ENCODE assay signal across 10 cellular contexts in the genomic region with DNA sequence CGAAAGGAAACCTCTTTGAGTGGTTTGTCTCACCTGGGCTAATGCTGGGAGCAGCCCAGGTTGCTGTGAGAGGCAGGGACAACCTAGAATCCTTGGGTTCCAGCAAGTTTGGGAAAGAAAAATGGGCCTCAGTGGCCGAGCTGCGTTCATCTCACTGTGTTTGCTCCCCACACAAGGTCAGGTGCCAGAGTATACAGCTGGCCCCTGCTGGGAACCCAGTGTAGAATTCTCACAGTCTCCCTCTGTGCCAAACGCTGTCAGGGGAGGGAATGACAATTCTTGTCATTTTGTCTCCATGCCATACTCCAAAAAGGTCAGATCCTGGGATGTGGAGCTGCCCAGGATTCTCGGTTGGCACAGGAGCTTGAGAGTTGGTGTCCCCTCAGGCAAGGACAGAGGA. TPM values are rescaled to one million over a fixed set of nuclear protein-coding genes. Genes with fewer than 3 reads are reported as not detected.
DNase-seq lines count a peak whose midpoint lies in the region; ATAC-seq and TF ChIP-seq lines count a peak whose summit lies in the region.
"Had no signal": no experiment of that assay in that cellular context is flagged by ENCODE, and none has a peak within 500 bp of the region (broad histone marks: within the 10 kb centered on the region; RNA-seq: fewer than 3 reads in every experiment).

No MANE protein-coding gene starts in this region.

- DNase-seq in activated CD8-positive, alpha-beta memory T cell treated with anti-CD3 and anti-CD28 coated beads, Interleukin-2, amount 10 ng/mL, durations not matched to agents 7 days and 5 days, result no peak
- no peak for DNase-seq in activated CD8-positive, alpha-beta memory T cell treated with anti-CD3 and anti-CD28 coated beads, Interleukin-2, amount 50 U/mL, for 48 hours
- no peak for DNase-seq in activated T-helper 2 cell treated with anti-CD3 and anti-CD28 coated beads, Interferon-gamma antibody, Interleukin-2, Interleukin-4, amounts not matched to agents 10 μg/mL and 5 μg/mL and 100 μg/mL, durations not matched to agents 14 hours and 24 hours and 36 hours (ENCODE audit: low spot score)
- no peak for DNase-seq in hepatocyte (ENCODE audit: low spot score)
- DNase-seq in cerebellar nuclear complex (lab: John Stamatoyannopoulos, UW), result no peak
- no peak for DNase-seq in brain microvascular endothelial cell

- peak overlapping the region; percentile 25 for H3K27ac Mint-ChIP-seq in activated CD8-positive, alpha-beta memory T cell treated with anti-CD3 and anti-CD28 coated beads, Interleukin-2, amount 10 ng/mL, durations not matched to agents 7 days and 5 days
- H3K27ac Mint-ChIP-seq in activated T-helper 2 cell treated with anti-CD3 and anti-CD28 coated beads, Interferon-gamma antibody, Interleukin-2, Interleukin-4, amounts not matched to agents 10 μg/mL and 5 μg/mL and 100 μg/mL, durations not matched to agents 14 hours and 24 hours and 36 hours, result no peak overlapping the region

- no peak for ATAC-seq in activated CD8-positive, alpha-beta memory T cell treated with anti-CD3 and anti-CD28 coated beads, Interleukin-2, amount 10 ng/mL, durations not matched to agents 7 days and 5 days
- ATAC-seq in GM19395 (IDR thresholded peaks at IDR 0.05; ENCODE audit: unreplicated experiment), result no peak

- H4K20me1 ChIP-seq in hepatocyte (ENCODE audit: insufficient read depth, poor library complexity, severe bottlenecking), result peaks cover 11% of the 10 kb centered on the region

- H3K4me1 ChIP-seq in hepatocyte (ENCODE audit: insufficient read depth), result peaks cover 14% of the 10 kb centered on the region
- H3K4me1 ChIP-seq in subcutaneous abdominal adipose tissue (ENCODE audit: control insufficient read depth in 5 of 5, insufficient read depth in 5 of 5, low read length in 5 of 5), result peaks cover 9 to 58% (median 51%) of the 10 kb centered on the region in 5 donors

- H3K4me1 Mint-ChIP-seq in activated CD8-positive, alpha-beta memory T cell treated with anti-CD3 and anti-CD28 coated beads, Interleukin-2, amount 10 ng/mL, durations not matched to agents 7 days and 5 days, result peaks cover 69% of the 10 kb centered on the region
- H3K4me1 Mint-ChIP-seq in activated T-helper 2 cell treated with anti-CD3 and anti-CD28 coated beads, Interferon-gamma antibody, Interleukin-2, Interleukin-4, amounts not matched to agents 10 μg/mL and 5 μg/mL and 100 μg/mL, durations not matched to agents 14 hours and 24 hours and 36 hours (ENCODE audit: low read depth), result peaks cover 48% of the 10 kb centered on the region

- H3K9me3 ChIP-seq in hepatocyte (ENCODE audit: low read depth), result no peaks in the 10 kb centered on the region
- no peaks in the 10 kb centered on the region for H3K9me3 ChIP-seq in subcutaneous abdominal adipose tissue (ENCODE audit: control insufficient read depth in 5 of 5, low read length in 5 of 5)

- H3K36me3 Mint-ChIP-seq in activated CD8-positive, alpha-beta memory T cell treated with anti-CD3 and anti-CD28 coated beads, Interleukin-2, amount 10 ng/mL, durations not matched to agents 7 days and 5 days, result peaks cover 3% of the 10 kb centered on the region
- peaks cover 29% of the 10 kb centered on the region for H3K36me3 Mint-ChIP-seq in activated T-helper 2 cell treated with anti-CD3 and anti-CD28 coated beads, Interferon-gamma antibody, Interleukin-2, Interleukin-4, amounts not matched to agents 10 μg/mL and 5 μg/mL and 100 μg/mL, durations not matched to agents 14 hours and 24 hours and 36 hours (ENCODE audit: low read depth)

- H3K36me3 ChIP-seq in hepatocyte (replicated peaks; ENCODE audit: insufficient read depth, low read depth), result no peaks in the 10 kb centered on the region
- peaks cover 0 to 19% (median 10%) of the 10 kb centered on the region in 5 donors for H3K36me3 ChIP-seq in subcutaneous abdominal adipose tissue (ENCODE audit: control insufficient read depth in 5 of 5, insufficient read depth in 5 of 5, low read length in 5 of 5)
- H3K36me3 ChIP-seq in brain microvascular endothelial cell (replicated peaks), result no peaks in the 10 kb centered on the region

- in situ Hi-C loops in brain microvascular endothelial cell (cut with HindIII; ENCODE audit: low pct_ligation_motif_present, low sequenced_read_pairs), result no loop called here

- WGBS in hepatocyte (ENCODE audit: low lambda C conversion rate, missing lambda C conversion rate), result 85% methylated on average over 5 of the region's 5 CpGs

- no peaks in the 10 kb centered on the region for H3K9me3 Mint-ChIP-seq in activated CD8-positive, alpha-beta memory T cell treated with anti-CD3 and anti-CD28 coated beads, Interleukin-2, amount 10 ng/mL, durations not matched to agents 7 days and 5 days (ENCODE audit: low read depth)
- no peaks in the 10 kb centered on the region for H3K9me3 Mint-ChIP-seq in activated T-helper 2 cell treated with anti-CD3 and anti-CD28 coated beads, Interferon-gamma antibody, Interleukin-2, Interleukin-4, amounts not matched to agents 10 μg/mL and 5 μg/mL and 100 μg/mL, durations not matched to agents 14 hours and 24 hours and 36 hours

- TF ChIP-seq CTCF in hepatocyte (IDR thresholded peaks at IDR 0.05; ENCODE audit: poor library complexity) (no peak), brain microvascular endothelial cell (IDR thresholded peaks at IDR 0.05; ENCODE audit: low read depth, low read length, missing control alignments) (no peak)

- no peaks in the 10 kb centered on the region for H3K9me2 ChIP-seq in hepatocyte (replicated peaks; ENCODE audit: insufficient read depth)

- intact Hi-C loops in activated T-helper 2 cell treated with anti-CD3 and anti-CD28 coated beads, Interferon-gamma antibody, Interleukin-2, Interleukin-4, amounts not matched to agents 10 μg/mL and 5 μg/mL and 100 μg/mL, durations not matched to agents 14 hours and 24 hours and 36 hours (cut with micrococcal nuclease), result loop anchor here (2.0 kb wide), 1 partner anchor 29 kb away; a partner anchor contains a TSS

- H3K4me3 ChIP-seq in hepatocyte (no peak overlapping the region), subcutaneous abdominal adipose tissue (ENCODE audit: low read depth in 1 of 5, low read length in 5 of 5) (peak overlapping the region in 2 of 5 donors; percentile 17 to 31), brain microvascular endothelial cell (ENCODE audit: low read depth, low read length) (no peak overlapping the region)
- H3K4me3 ChIP-seq: lung had no signal

- peaks cover 81% of the 10 kb centered on the region for H3K79me2 ChIP-seq in hepatocyte

- H2AFZ ChIP-seq in hepatocyte, result no peak overlapping the region

- CTCF ChIA-PET in activated CD8-positive, alpha-beta memory T cell treated with anti-CD3 and anti-CD28 coated beads, Interleukin-2, amount 10 ng/mL, durations not matched to agents 7 days and 5 days (lab: Charles Lee), result interaction anchor here (0.7 to 18.5 kb wide), 17 partner anchors 10 to 580 kb away, joined by 3 to 444 read pairs (median 5); a partner anchor contains a TSS

- no peaks in the 10 kb centered on the region for H3K27me3 ChIP-seq in hepatocyte
- H3K27me3 ChIP-seq in subcutaneous abdominal adipose tissue (ENCODE audit: control insufficient read depth in 5 of 5, insufficient read depth in 4 of 5, low read length in 5 of 5), result no peaks in the 10 kb centered on the region
- no peaks in the 10 kb centered on the region for H3K27me3 ChIP-seq in brain microvascular endothelial cell (replicated peaks)

- H3K9ac ChIP-seq in subcutaneous abdominal adipose tissue (ENCODE audit: low read length in 5 of 5), result peak overlapping the region in 3 of 5 donors; percentile 17 to 52 (median 46)

- peak overlapping the region; percentile 50 for H3K4me3 Mint-ChIP-seq in activated CD8-positive, alpha-beta memory T cell treated with anti-CD3 and anti-CD28 coated beads, Interleukin-2, amount 10 ng/mL, durations not matched to agents 7 days and 5 days
- peak overlapping the region; percentile 73 for H3K4me3 Mint-ChIP-seq in activated T-helper 2 cell treated with anti-CD3 and anti-CD28 coated beads, Interferon-gamma antibody, Interleukin-2, Interleukin-4, amounts not matched to agents 10 μg/mL and 5 μg/mL and 100 μg/mL, durations not matched to agents 14 hours and 24 hours and 36 hours (ENCODE audit: low read depth)

- H3K27ac ChIP-seq in hepatocyte, result no peak overlapping the region
- H3K27ac ChIP-seq in subcutaneous abdominal adipose tissue (ENCODE audit: low read depth, low read length), result peak overlapping the region; percentile 30
- no peak overlapping the region for H3K27ac ChIP-seq in brain microvascular endothelial cell

- peak overlapping the region; percentile 46 for H3K4me2 ChIP-seq in hepatocyte

- no peaks in the 10 kb centered on the region for H3K27me3 Mint-ChIP-seq in activated CD8-positive, alpha-beta memory T cell treated with anti-CD3 and anti-CD28 coated beads, Interleukin-2, amount 10 ng/mL, durations not matched to agents 7 days and 5 days
- H3K27me3 Mint-ChIP-seq in activated T-helper 2 cell treated with anti-CD3 and anti-CD28 coated beads, Interferon-gamma antibody, Interleukin-2, Interleukin-4, amounts not matched to agents 10 μg/mL and 5 μg/mL and 100 μg/mL, durations not matched to agents 14 hours and 24 hours and 36 hours (ENCODE audit: low read depth), result no peaks in the 10 kb centered on the region

RNA-seq across cellular contexts. Expression of a gene that starts 4.3 kb away (rescaled TPM):
- 100 to 1,000 TPM in 1 of 2 experiments, 10 to 100 TPM in 1; 96.9 to 132 TPM for total RNA-seq in activated CD8-positive, alpha-beta memory T cell treated with anti-CD3 and anti-CD28 coated beads, Interleukin-2, amount 10 ng/mL, durations not matched to agents 7 days and 5 days
- total RNA-seq in activated T-helper 2 cell treated with anti-CD3 and anti-CD28 coated beads, Interferon-gamma antibody, Interleukin-2, Interleukin-4, amounts not matched to agents 10 μg/mL and 5 μg/mL and 100 μg/mL, durations not matched to agents 14 hours and 24 hours and 36 hours, result 82.3 and 86.1 TPM in 2 replicates
- total RNA-seq in hepatocyte, result 26.6 and 28.2 TPM in 2 replicates
- polyA plus RNA-seq in hepatocyte, result 42.9 and 52.4 TPM in 2 replicates

RNA-seq across cellular contexts. Expression of a gene that starts 29.9 kb away (rescaled TPM):
- total RNA-seq in activated CD8-positive, alpha-beta memory T cell treated with anti-CD3 and anti-CD28 coated beads, Interleukin-2, amount 10 ng/mL, durations not matched to agents 7 days and 5 days, result 1 to 10 TPM; 1.6 to 5.0 TPM
- 2.8 and 4.5 TPM in 2 replicates for total RNA-seq in activated T-helper 2 cell treated with anti-CD3 and anti-CD28 coated beads, Interferon-gamma antibody, Interleukin-2, Interleukin-4, amounts not matched to agents 10 μg/mL and 5 μg/mL and 100 μg/mL, durations not matched to agents 14 hours and 24 hours and 36 hours
- total RNA-seq in hepatocyte, result 515 and 562 TPM in 2 replicates
- 1,225 and 1,549 TPM in 2 replicates for polyA plus RNA-seq in hepatocyte

RNA-seq across cellular contexts. Expression of a gene that starts 40.0 kb away (rescaled TPM):
- total RNA-seq in activated CD8-positive, alpha-beta memory T cell treated with anti-CD3 and anti-CD28 coated beads, Interleukin-2, amount 10 ng/mL, durations not matched to agents 7 days and 5 days, result under 1 TPM in 1 of 2 experiments, not detected in 1; 0.18 TPM
- total RNA-seq in activated T-helper 2 cell treated with anti-CD3 and anti-CD28 coated beads, Interferon-gamma antibody, Interleukin-2, Interleukin-4, amounts not matched to agents 10 μg/mL and 5 μg/mL and 100 μg/mL, durations not matched to agents 14 hours and 24 hours and 36 hours, result 0.11 and 0.23 TPM in 2 replicates
- 0.30 and 0.84 TPM in 2 replicates for total RNA-seq in hepatocyte
- 0.30 TPM in 1 of 2 replicates, not detected in the other for polyA plus RNA-seq in hepatocyte
- total RNA-seq: renal cortical epithelial cell had no signal

Comparison
In these comparisons a context has a peak if more than half of its experiments do, and no peak if none do; other contexts are left out.
1. RNA of a gene that starts 29.9 kb away (total RNA-seq): 515 to 562 TPM in hepatocyte; 1.6 to 5.0 TPM in activated CD8-positive, alpha-beta memory T cell treated with anti-CD3 and anti-CD28 coated beads, Interleukin-2, amount 10 ng/mL, durations not matched to agents 7 days and 5 days and 2.8 to 4.5 TPM in activated T-helper 2 cell treated with anti-CD3 and anti-CD28 coated beads, Interferon-gamma antibody, Interleukin-2, Interleukin-4, amounts not matched to agents 10 μg/mL and 5 μg/mL and 100 μg/mL, durations not matched to agents 14 hours and 24 hours and 36 hours; every median in the first group is over 10 times any median in the second.